35 cellular contexts compared by ENCODE assay signal in the genomic region with DNA sequence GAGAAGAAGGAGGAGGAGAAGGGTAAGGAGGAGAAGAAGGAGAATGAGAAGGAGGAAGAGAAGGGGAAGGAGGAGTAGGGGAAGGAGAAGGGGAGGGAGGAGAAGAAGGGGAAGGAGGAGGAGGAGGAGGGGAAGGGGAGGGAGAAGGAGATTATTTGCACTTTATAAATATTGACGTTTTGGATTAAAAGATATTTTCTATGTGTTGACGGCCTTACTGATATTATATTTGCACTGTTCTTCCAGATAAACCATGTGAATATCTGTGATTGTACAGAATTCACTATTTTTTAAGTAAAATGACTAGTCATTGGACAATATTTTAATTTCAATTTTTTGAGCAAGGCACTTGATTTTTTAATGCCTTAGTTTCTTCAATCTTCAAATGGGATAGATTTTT.
"Had no signal": no experiment of that assay in that cellular context is flagged by ENCODE, and none has a peak within 500 bp of the region (broad histone marks: within the 10 kb centered on the region; RNA-seq: fewer than 3 reads in every experiment).

No MANE protein-coding gene starts in this region.

- DNase-seq: Karpas-422, Kasumi-1, MG63, MM.1S, MV-4-11, NCI-H1048, NCI-H1092, NCI-H1092 treated with DMSO at 0.1 percent for 48 hours, NCI-H1105, NCI-H1105 treated with DMSO at 0.1 percent for 48 hours, NCI-H1417, NCI-H1417 treated with DMSO at 0.1 percent for 48 hours, NCI-H1436, NCI-H1436 treated with DMSO at 0.1 percent for 48 hours, NCI-H146, NCI-H1694, NCI-H1694 treated with DMSO at 0.1 percent for 48 hours, NCI-H187, NCI-H187 treated with DMSO at 0.1 percent for 48 hours, NCI-H1930, NCI-H2029, NCI-H2029 treated with DMSO at 0.1 percent for 48 hours, NCI-H2081, NCI-H2081 treated with DMSO at 0.1 percent for 48 hours, NCI-H2107, NCI-H2171, NCI-H2171 treated with DMSO at 0.1 percent for 48 hours, NCI-H2227 treated with DMSO at 0.1 percent for 48 hours, NCI-H226, NCI-H345, NCI-H446, NCI-H446 treated with DMSO at 0.1 percent for 48 hours, NCI-H510A, NCI-H510A treated with DMSO at 0.1 percent for 48 hours, NCI-H524 had no signal

- H3K9me3 ChIP-seq: MG63 had no signal

- H3K36me3 ChIP-seq: MG63 had no signal

- H3K4me3 ChIP-seq: MG63 had no signal
